16 cellular contexts compared by ENCODE assay signal in the genomic region with DNA sequence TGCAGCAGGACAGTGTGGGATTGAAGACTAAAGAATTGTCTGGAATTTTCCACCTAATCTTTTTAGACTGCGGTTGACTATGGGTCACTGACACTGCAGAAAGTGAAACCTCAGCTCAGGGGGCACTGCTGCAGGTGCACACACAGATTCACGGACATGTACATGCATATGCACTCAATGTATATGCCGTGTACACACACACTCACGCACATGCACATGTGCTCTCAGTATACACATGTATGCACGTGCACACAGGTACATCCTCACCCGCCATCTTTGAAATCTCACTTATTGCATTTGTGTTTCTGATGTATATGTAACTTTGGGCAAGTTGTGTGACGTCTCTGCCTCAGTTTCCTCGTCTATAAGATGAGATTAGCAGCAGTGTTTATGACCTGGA.
"Had no signal": no experiment of that assay in that cellular context is flagged by ENCODE, and none has a peak within 500 bp of the region (broad histone marks: within the 10 kb centered on the region; RNA-seq: fewer than 3 reads in every experiment).

No MANE protein-coding gene starts in this region.

- H3K4me1 ChIP-seq: testis had no signal

- H3K9me3 ChIP-seq: gastroesophageal sphincter, lower lobe of right lung, psoas muscle, testis had no signal

- H3K9me3 Mint-ChIP-seq: activated CD4-positive, alpha-beta T cell treated with anti-CD3 and anti-CD28 coated beads, Interleukin-2, amount 10 ng/mL, durations not matched to agents 24 days and 14 days; naive thymus-derived CD4-positive, alpha-beta T cell; stimulated activated naive CD8-positive, alpha-beta T cell treated with anti-CD3 and anti-CD28 coated beads, Interleukin-15, amount 100 ng/mL, for 72 hours had no signal

- ATAC-seq: gastroesophageal sphincter; left cardiac atrium; lower lobe of right lung; naive thymus-derived CD4-positive, alpha-beta T cell; psoas muscle; stimulated activated naive CD8-positive, alpha-beta T cell treated with anti-CD3 and anti-CD28 coated beads, Interleukin-15, amount 100 ng/mL, for 72 hours had no signal

- DNase-seq: activated CD4-positive, alpha-beta T cell treated with anti-CD3 and anti-CD28 coated beads, Interleukin-2, amount 10 ng/mL, durations not matched to agents 24 days and 14 days; activated naive CD4-positive, alpha-beta T cell treated with anti-CD3 and anti-CD28 coated beads, Interleukin-2, amount 50 U/mL, for 16 hours; amniotic stem cell; effector memory CD4-positive, alpha-beta T cell; left cardiac atrium; lower lobe of right lung; midbrain; naive thymus-derived CD4-positive, alpha-beta T cell; psoas muscle; stimulated activated CD4-positive, alpha-beta T cell treated with anti-CD3 and anti-CD28 coated beads, Interleukin-4, amount 100 ng/mL, for 1 hour; stimulated activated CD8-positive, alpha-beta memory T cell treated with anti-CD3 and anti-CD28 coated beads, Interleukin-4, amount 100 ng/mL, for 48 hours; stimulated activated naive CD8-positive, alpha-beta T cell treated with anti-CD3 and anti-CD28 coated beads, Interleukin-15, amount 100 ng/mL, for 72 hours; testis had no signal

- H3K27ac Mint-ChIP-seq: activated CD4-positive, alpha-beta T cell treated with anti-CD3 and anti-CD28 coated beads, Interleukin-2, amount 10 ng/mL, durations not matched to agents 24 days and 14 days; brain had no signal

- H3K27me3 ChIP-seq: gastroesophageal sphincter, testis had no signal

- H3K36me3 ChIP-seq: gastroesophageal sphincter had no signal

- H3K27me3 Mint-ChIP-seq: activated CD4-positive, alpha-beta T cell treated with anti-CD3 and anti-CD28 coated beads, Interleukin-2, amount 10 ng/mL, durations not matched to agents 24 days and 14 days; brain; naive thymus-derived CD4-positive, alpha-beta T cell; stimulated activated naive CD8-positive, alpha-beta T cell treated with anti-CD3 and anti-CD28 coated beads, Interleukin-15, amount 100 ng/mL, for 72 hours had no signal

- H3K27ac ChIP-seq: lower lobe of right lung, psoas muscle, testis had no signal

- H3K4me3 ChIP-seq: gastroesophageal sphincter, lower lobe of right lung, psoas muscle, testis had no signal

- H3K4me3 Mint-ChIP-seq: activated CD4-positive, alpha-beta T cell treated with anti-CD3 and anti-CD28 coated beads, Interleukin-2, amount 10 ng/mL, durations not matched to agents 24 days and 14 days; brain; stimulated activated naive CD8-positive, alpha-beta T cell treated with anti-CD3 and anti-CD28 coated beads, Interleukin-15, amount 100 ng/mL, for 72 hours; WTC11 had no signal
